8 cellular contexts compared by ENCODE assay signal in genomic region chr13:71867101-71867814, GRCh38. TPM values are rescaled to one million over a fixed set of nuclear protein-coding genes. Genes with fewer than 3 reads are reported as not detected.
DNase-seq lines count a peak whose midpoint lies in the region; ATAC-seq and TF ChIP-seq lines count a peak whose summit lies in the region.

Gene DACH1, minus strand, starts transcription at chr13:71867204.

- H3K36me3 Mint-ChIP-seq in naive thymus-derived CD8-positive, alpha-beta T cell = peaks cover 0 to 5% (median 0%) of the 10 kb centered on the region in 3 donors

- H3K4me3 ChIP-seq in HFF-Myc (replicated peaks; ENCODE audit: low read depth, low read length) (peak within 1 kb of the TSS; percentile 56), WI38 (ENCODE audit: low read depth, low read length) (peak within 1 kb of the TSS; percentile 54), fibroblast of the aortic adventitia (ENCODE audit: low read depth, low read length) (peak within 1 kb of the TSS; percentile 53)

- ATAC-seq in naive thymus-derived CD8-positive, alpha-beta T cell = peak; percentile 50 to 57
- ATAC-seq in GM21529 (IDR thresholded peaks at IDR 0.05; ENCODE audit: unreplicated experiment) = no peak

- H3K9me3 Mint-ChIP-seq in naive thymus-derived CD8-positive, alpha-beta T cell = peaks cover 0 to 5% (median 0%) of the 10 kb centered on the region in 9 donors

- H3K4me3 Mint-ChIP-seq in naive thymus-derived CD8-positive, alpha-beta T cell = peak within 1 kb of the TSS; percentile 64 to 84 (median 74)

- peak within 1 kb of the TSS in 1 of 10 donors; percentile 39 for H3K27ac Mint-ChIP-seq in naive thymus-derived CD8-positive, alpha-beta T cell

- POLR2A ChIA-PET in naive thymus-derived CD8-positive, alpha-beta T cell (lab: Charles Lee) = no interaction called here

- H3K27me3 Mint-ChIP-seq in naive thymus-derived CD8-positive, alpha-beta T cell = peaks cover 36 to 66% (median 42%) of the 10 kb centered on the region in 5 donors

- DNase-seq in EH (ENCODE audit: low read depth) = peak; percentile 50
- peak; percentile 37 for DNase-seq in HFF-Myc (ENCODE audit: extremely low read depth, low read depth)
- DNase-seq in NCI-H146 (lab: John Stamatoyannopoulos, UW) = peak; percentile 78
- DNase-seq in fibroblast of the aortic adventitia (ENCODE audit: low read depth) = peak; percentile 8
- peak in 1 of 10 donors; percentile 4 for DNase-seq in naive thymus-derived CD8-positive, alpha-beta T cell
- DNase-seq in mesenteric fat pad (ENCODE audit: low spot score) = no peak

- peaks cover 16 to 30% (median 22%) of the 10 kb centered on the region in 4 donors for H3K4me1 Mint-ChIP-seq in naive thymus-derived CD8-positive, alpha-beta T cell

- TF ChIP-seq CTCF in HFF-Myc (IDR thresholded peaks at IDR 0.05; ENCODE audit: low read depth, low read length, missing control alignments) (no peak), WI38 (IDR thresholded peaks at IDR 0.05; ENCODE audit: low read depth, low read length) (no peak), fibroblast of the aortic adventitia (IDR thresholded peaks at IDR 0.05; ENCODE audit: insufficient read depth, low read length) (no peak)

RNA-seq across cellular contexts. Expression of gene DACH1, which starts in this region (rescaled TPM):
- total RNA-seq in fibroblast of the aortic adventitia (ENCODE audit: low replicate concordance) (0.08 and 0.09 TPM in 2 replicates), mesenteric fat pad (2.3 TPM)
- not detected for total RNA-seq in naive thymus-derived CD8-positive, alpha-beta T cell
- not detected for polyA plus RNA-seq in naive thymus-derived CD8-positive, alpha-beta T cell

Comparison
In these comparisons a context has a peak if more than half of its experiments do, and no peak if none do; other contexts are left out.
1. Peak in DNase-seq and H3K4me3 ChIP-seq in fibroblast of the aortic adventitia; RNA of the gene not detected or under 1 TPM.
2. Peak in ATAC-seq in naive thymus-derived CD8-positive, alpha-beta T cell; RNA of the gene not detected or under 1 TPM.